1 cellular context compared by ENCODE assay signal in the genomic region with DNA sequence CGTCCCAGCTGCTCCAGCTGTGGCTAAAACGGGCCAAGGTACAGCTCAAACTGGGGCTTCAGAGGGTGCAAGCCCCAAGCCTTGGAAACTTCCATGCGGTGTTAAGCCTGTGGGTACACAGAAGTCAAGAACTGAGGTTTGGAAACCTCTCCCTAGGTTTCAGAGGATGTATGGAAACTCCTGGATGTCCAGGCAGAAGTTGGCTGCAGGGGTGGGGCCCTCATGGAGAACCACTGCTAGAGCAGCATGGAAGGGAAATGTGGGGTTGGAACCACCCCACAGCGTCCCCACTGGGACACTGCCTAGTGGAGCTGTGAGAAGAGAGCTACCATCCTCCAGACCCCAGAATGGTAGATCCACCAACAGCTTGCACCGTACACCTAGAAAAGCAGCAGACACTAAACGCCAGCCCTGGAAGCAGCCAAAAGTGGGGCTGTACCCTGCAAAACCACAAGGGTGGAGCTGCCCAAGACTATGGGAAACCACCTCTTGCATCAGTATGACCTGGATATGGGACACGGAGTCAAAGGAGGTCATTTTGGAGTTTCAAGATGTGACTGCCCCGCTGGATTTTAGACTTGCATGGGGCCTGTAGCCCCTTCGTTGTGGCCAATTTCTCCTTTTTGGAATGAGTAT.
TF ChIP-seq lines count a peak whose summit lies in the region.

No MANE protein-coding gene starts in this region.

TF ChIP-seq in HCT116, 20 proteins besides CTCF, POLR2A, EP300 and RAD21:
- TF ChIP-seq ZNF274 (IDR thresholded peaks at IDR 0.05; ENCODE audit: low read depth, low read length) (no peak), EGR1 (IDR thresholded peaks at IDR 0.05; ENCODE audit: low read depth) (no peak), JUND (IDR thresholded peaks at IDR 0.05) (no peak), POLR2AphosphoS5 (IDR thresholded peaks at IDR 0.05; ENCODE audit: low read depth, low read length) (no peak), ELF1 (IDR thresholded peaks at IDR 0.05; ENCODE audit: borderline replicate concordance, low read depth) (no peak), EZH2 (IDR thresholded peaks at IDR 0.05) (no peak), CBX3 (IDR thresholded peaks at IDR 0.05; ENCODE audit: low read depth) (peak; percentile 64; the same call in 1 of the 2 replicates), YY1 (IDR thresholded peaks at IDR 0.05; ENCODE audit: extremely low read depth, insufficient replicate concordance, low read depth, low read length) (no peak)
